16 cellular contexts compared by ENCODE assay signal in genomic region chr2:217832987-217833386, GRCh38.
DNase-seq lines count a peak whose midpoint lies in the region; ATAC-seq and TF ChIP-seq lines count a peak whose summit lies in the region.
"Had no signal": no experiment of that assay in that cellular context is flagged by ENCODE, and none has a peak within 500 bp of the region (broad histone marks: within the 10 kb centered on the region; RNA-seq: fewer than 3 reads in every experiment).

No MANE protein-coding gene starts in this region.

- H3K27me3 ChIP-seq in left ventricle myocardium inferior (ENCODE audit: low read depth) (no peaks in the 10 kb centered on the region), esophagus squamous epithelium (no peaks in the 10 kb centered on the region), sigmoid colon (no peaks in the 10 kb centered on the region), upper lobe of left lung (no peaks in the 10 kb centered on the region)

- TF ChIP-seq CTCF in left ventricle myocardium inferior (IDR thresholded peaks at IDR 0.05; ENCODE audit: borderline replicate concordance) (no peak), esophagus squamous epithelium (IDR thresholded peaks at IDR 0.05) (no peak), sigmoid colon (IDR thresholded peaks at IDR 0.05) (no peak), upper lobe of left lung (IDR thresholded peaks at IDR 0.05) (no peak)

- H3K4me1 ChIP-seq in left ventricle myocardium inferior, result peaks cover 100% of the 10 kb centered on the region
- peaks cover 12 to 77% (median 29%) of the 10 kb centered on the region in 3 donors for H3K4me1 ChIP-seq in esophagus squamous epithelium
- peaks cover 0 to 98% (median 95%) of the 10 kb centered on the region in 4 donors for H3K4me1 ChIP-seq in sigmoid colon
- H3K4me1 ChIP-seq in upper lobe of left lung, result peaks cover 34 to 54% (median 39%) of the 10 kb centered on the region in 4 donors

- TF ChIP-seq POLR2A in esophagus squamous epithelium (IDR thresholded peaks at IDR 0.05) (no peak), sigmoid colon (IDR thresholded peaks at IDR 0.05) (no peak), upper lobe of left lung (IDR thresholded peaks at IDR 0.05) (no peak), erythroblast (IDR thresholded peaks at IDR 0.05; ENCODE audit: low read length) (no peak)

- H3K36me3 ChIP-seq in left ventricle myocardium inferior, result peaks cover 81% of the 10 kb centered on the region
- H3K36me3 ChIP-seq in esophagus squamous epithelium, result peaks cover 9 to 83% (median 11%) of the 10 kb centered on the region in 3 donors
- peaks cover 63 to 84% (median 77%) of the 10 kb centered on the region in 4 donors for H3K36me3 ChIP-seq in sigmoid colon
- H3K36me3 ChIP-seq in upper lobe of left lung, result peaks cover 30 to 83% (median 67%) of the 10 kb centered on the region in 4 donors

- H3K27ac ChIP-seq in left ventricle myocardium inferior (replicated peaks) (peak overlapping the region; percentile 95), esophagus squamous epithelium (peak overlapping the region; percentile 5 to 90 (median 46)), sigmoid colon (peak overlapping the region; percentile 85 to 98 (median 92)), upper lobe of left lung (peak overlapping the region in 3 of 4 donors; percentile 59 to 62 (median 60))

- intact Hi-C loops in left ventricle myocardium inferior (cut with micrococcal nuclease), result no loop called here
- intact Hi-C loops in cardiac septum (cut with DNase I), result no loop called here
- intact Hi-C loops in esophagus squamous epithelium (cut with DNase I), result no loop called here
- intact Hi-C loops in sigmoid colon (cut with DNase I), result no loop called here

- 78 to 86% methylated on average over 8 to 15 of the region's 15 CpGs for WGBS in esophagus squamous epithelium, 2 donors
- WGBS in sigmoid colon, 2 donors, result 94% methylated on average over 15 of the region's 15 CpGs
- WGBS in upper lobe of left lung, 2 donors, result 82 to 83% methylated on average over 15 of the region's 15 CpGs

- DNase-seq in left ventricle myocardium inferior, result no peak
- no peak for DNase-seq in cardiac septum (ENCODE audit: low spot score)
- DNase-seq in esophagus squamous epithelium (lab: John Stamatoyannopoulos, UW), result no peak
- no peak for DNase-seq in sigmoid colon
- DNase-seq in upper lobe of left lung, result peak in 1 of 2 donors; percentile 69
- DNase-seq in mesenteric fat pad (ENCODE audit: low spot score), result no peak
- DNase-seq in erythroblast (lab: John Stamatoyannopoulos, UW), result no peak
- DNase-seq: CD4-positive, CD25-positive, alpha-beta regulatory T cell; DMS79 treated with DMSO at 0.1 percent for 48 hours; GOT3; NCI-H1105; NCI-H1694 treated with DMSO at 0.1 percent for 48 hours; NCI-H226; NCI-H69; OCI-M1 had no signal

- H3K4me3 ChIP-seq in left ventricle myocardium inferior (no peak overlapping the region), esophagus squamous epithelium (no peak overlapping the region), sigmoid colon (no peak overlapping the region), upper lobe of left lung (no peak overlapping the region)

- TF ChIP-seq EP300 in sigmoid colon (IDR thresholded peaks at IDR 0.05) (no peak), upper lobe of left lung (IDR thresholded peaks at IDR 0.05) (no peak)

- ATAC-seq in upper lobe of left lung (ENCODE audit: low FRiP score in 2 of 2), result no peak
- ATAC-seq in GM18498 (IDR thresholded peaks at IDR 0.05; ENCODE audit: unreplicated experiment), result no peak

- no peaks in the 10 kb centered on the region for H3K9me3 ChIP-seq in left ventricle myocardium inferior (replicated peaks)
- no peaks in the 10 kb centered on the region for H3K9me3 ChIP-seq in esophagus squamous epithelium
- H3K9me3 ChIP-seq in sigmoid colon, result no peaks in the 10 kb centered on the region
- H3K9me3 ChIP-seq in upper lobe of left lung, result no peaks in the 10 kb centered on the region
